ENCODE assay signal across 29 cellular contexts in the genomic region with DNA sequence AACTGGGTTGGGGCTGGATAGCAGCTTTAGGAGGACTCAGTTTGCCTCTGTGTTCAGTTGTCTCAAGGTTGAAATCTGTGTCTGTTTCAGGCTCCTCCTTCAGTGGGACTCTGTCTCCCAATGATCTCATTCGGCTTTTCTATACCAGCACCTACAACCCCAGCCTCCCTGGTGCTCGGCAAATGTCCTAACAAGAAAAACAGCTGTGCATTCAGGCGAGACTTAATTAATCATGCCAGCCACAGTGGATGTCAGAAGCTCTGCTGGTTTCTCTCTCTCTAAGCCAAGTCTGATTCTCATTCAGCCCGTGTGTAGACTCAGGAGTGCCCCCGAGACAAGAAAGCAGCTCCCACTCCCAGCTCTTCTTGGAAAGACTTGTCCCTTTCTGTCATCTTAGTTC. TPM values are rescaled to one million over a fixed set of nuclear protein-coding genes. Genes with fewer than 3 reads are reported as not detected.
"Had no signal": no experiment of that assay in that cellular context is flagged by ENCODE, and none has a peak within 500 bp of the region (broad histone marks: within the 10 kb centered on the region; RNA-seq: fewer than 3 reads in every experiment).

No MANE protein-coding gene starts in this region.

- DNase-seq: activated CD4-positive, alpha-beta memory T cell treated with anti-CD3 and anti-CD28 coated beads for 36 hours; activated CD4-positive, alpha-beta T cell treated with anti-CD3 and anti-CD28 coated beads, Interleukin-2, amount 10 ng/mL, durations not matched to agents 7 days and 5 days; activated CD4-positive, CD25-positive, alpha-beta regulatory T cell; activated CD8-positive, alpha-beta memory T cell treated with anti-CD3 and anti-CD28 coated beads for 24 hours; activated effector memory CD4-positive, alpha-beta T cell treated with anti-CD3 and anti-CD28 coated beads, Interleukin-2, amount 50 U/mL, for 16 hours; activated naive CD4-positive, alpha-beta T cell treated with anti-CD3 and anti-CD28 coated beads for 36 hours; activated naive CD8-positive, alpha-beta T cell treated with anti-CD3 and anti-CD28 coated beads for 36 hours; activated T-cell treated with anti-CD3 and anti-CD28 coated beads, Interleukin-2, amount 50 U/mL, for 4 hours; adrenal gland; anterior cingulate cortex; KG1; MG63; MV-4-11; NCI-H1092 treated with DMSO at 0.1 percent for 48 hours; NCI-H1417 treated with DMSO at 0.1 percent for 48 hours; NCI-H1694; NCI-H2029; NCI-H2107; NCI-H2171 treated with DMSO at 0.1 percent for 48 hours; NCI-H226; NCI-H526 treated with DMSO at 0.1 percent for 48 hours; NK-92 treated with Interleukin-12 subunit alpha and Interleukin-12 subunit beta, amount 100 ng/mL, for 24 hours; Peyer's patch; SHP77 treated with DMSO at 0.1 percent for 48 hours; T-cell; T-helper 2 cell had no signal

- H3K9me3 ChIP-seq: adrenal gland had no signal

- H3K36me3 ChIP-seq: adrenal gland, MG63, Peyer's patch had no signal

- H3K27me3 ChIP-seq: adrenal gland, MG63, Peyer's patch had no signal

- H3K4me1 ChIP-seq: adrenal gland, Peyer's patch had no signal

- H3K27ac ChIP-seq: adrenal gland, Peyer's patch, VCaP had no signal

- H3K4me3 ChIP-seq: adrenal gland, MG63, Peyer's patch had no signal

- ATAC-seq: activated T-cell treated with anti-CD3 and anti-CD28 coated beads, Interleukin-2, amount 50 U/mL, for 4 hours; T-cell had no signal

RNA-seq across cellular contexts. Expression of a gene that starts 46.8 kb away (rescaled TPM):
- total RNA-seq: activated CD4-positive, alpha-beta memory T cell treated with anti-CD3 and anti-CD28 coated beads for 36 hours; activated CD4-positive, alpha-beta T cell treated with anti-CD3 and anti-CD28 coated beads, Interleukin-2, amount 10 ng/mL, durations not matched to agents 7 days and 5 days; activated naive CD4-positive, alpha-beta T cell treated with anti-CD3 and anti-CD28 coated beads for 36 hours; activated naive CD8-positive, alpha-beta T cell treated with anti-CD3 and anti-CD28 coated beads for 36 hours; activated T-cell treated with anti-CD3 and anti-CD28 coated beads, Interleukin-2, amount 50 U/mL, for 4 hours; adrenal gland; cardiac septum; NCI-H460; Peyer's patch; T-cell had no signal
- polyA plus RNA-seq: adrenal gland had no signal

RNA-seq across cellular contexts. Expression of a gene that starts 50.1 kb away (rescaled TPM):
- total RNA-seq: activated CD4-positive, alpha-beta memory T cell treated with anti-CD3 and anti-CD28 coated beads for 36 hours; activated CD4-positive, alpha-beta T cell treated with anti-CD3 and anti-CD28 coated beads, Interleukin-2, amount 10 ng/mL, durations not matched to agents 7 days and 5 days; activated naive CD4-positive, alpha-beta T cell treated with anti-CD3 and anti-CD28 coated beads for 36 hours; activated naive CD8-positive, alpha-beta T cell treated with anti-CD3 and anti-CD28 coated beads for 36 hours; cardiac septum; NCI-H460; Peyer's patch had no signal
- polyA plus RNA-seq: adrenal gland had no signal
